ENCODE assay signal across 1 cellular context in the genomic region with DNA sequence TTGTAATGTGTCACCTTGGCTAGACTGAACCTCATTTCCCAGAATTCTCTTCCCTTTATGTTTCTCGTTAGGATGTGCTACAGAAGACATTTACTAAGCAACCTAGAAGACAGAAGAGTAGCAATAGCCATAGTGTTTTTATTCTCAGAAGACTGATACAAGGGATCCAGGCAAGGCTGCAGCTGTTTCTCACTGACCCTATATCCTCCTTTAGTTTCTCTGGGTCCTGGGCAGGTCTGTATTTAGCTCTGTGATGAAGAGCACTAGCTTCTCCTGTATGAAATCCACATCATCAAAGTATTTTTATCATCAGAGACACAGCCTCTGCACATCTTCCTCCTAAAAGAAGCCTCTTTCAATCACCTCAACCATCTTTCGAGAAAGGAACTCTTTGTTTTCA.
TF ChIP-seq lines count a peak whose summit lies in the region.

No MANE protein-coding gene starts in this region.

TF ChIP-seq in HepG2, 621 proteins besides CTCF, POLR2A, EP300 and RAD21:
- TF ChIP-seq ELF4 (CRISPR knock-in tag; IDR thresholded peaks at IDR 0.05; ENCODE audit: borderline replicate concordance) = no peak
- TF ChIP-seq, protein P1, sequence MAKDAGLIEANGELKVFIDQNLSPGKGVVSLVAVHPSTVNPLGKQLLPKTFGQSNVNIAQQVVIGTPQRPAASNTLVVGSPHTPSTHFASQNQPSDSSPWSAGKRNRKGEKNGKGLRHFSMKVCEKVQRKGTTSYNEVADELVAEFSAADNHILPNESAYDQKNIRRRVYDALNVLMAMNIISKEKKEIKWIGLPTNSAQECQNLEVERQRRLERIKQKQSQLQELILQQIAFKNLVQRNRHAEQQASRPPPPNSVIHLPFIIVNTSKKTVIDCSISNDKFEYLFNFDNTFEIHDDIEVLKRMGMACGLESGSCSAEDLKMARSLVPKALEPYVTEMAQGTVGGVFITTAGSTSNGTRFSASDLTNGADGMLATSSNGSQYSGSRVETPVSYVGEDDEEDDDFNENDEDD (CRISPR knock-in tag; IDR thresholded peaks at IDR 0.05; ENCODE audit: borderline replicate concordance) = no peak
- TF ChIP-seq ZNF121 (CRISPR knock-in tag; IDR thresholded peaks at IDR 0.05) = no peak
- TF ChIP-seq, protein P2, sequence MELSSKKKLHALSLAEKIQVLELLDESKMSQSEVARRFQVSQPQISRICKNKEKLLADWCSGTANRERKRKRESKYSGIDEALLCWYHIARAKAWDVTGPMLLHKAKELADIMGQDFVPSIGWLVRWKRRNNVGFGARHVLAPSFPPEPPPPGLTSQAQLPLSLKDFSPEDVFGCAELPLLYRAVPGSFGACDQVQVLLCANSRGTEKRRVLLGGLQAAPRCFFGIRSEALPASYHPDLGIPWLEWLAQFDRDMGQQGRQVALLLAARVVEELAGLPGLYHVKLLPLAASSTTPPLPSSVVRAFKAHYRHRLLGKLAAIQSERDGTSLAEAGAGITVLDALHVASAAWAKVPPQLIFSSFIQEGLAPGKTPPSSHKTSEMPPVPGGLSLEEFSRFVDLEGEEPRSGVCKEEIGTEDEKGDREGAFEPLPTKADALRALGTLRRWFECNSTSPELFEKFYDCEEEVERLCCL (CRISPR knock-in tag; IDR thresholded peaks at IDR 0.05; ENCODE audit: borderline replicate concordance) = no peak
- TF ChIP-seq PAWR (CRISPR knock-in tag; IDR thresholded peaks at IDR 0.05; ENCODE audit: borderline replicate concordance) = no peak
- TF ChIP-seq ZNF83 (CRISPR knock-in tag; IDR thresholded peaks at IDR 0.05; ENCODE audit: borderline replicate concordance) = no peak
- TF ChIP-seq SMAD9 (CRISPR knock-in tag; IDR thresholded peaks at IDR 0.05) = no peak
- TF ChIP-seq, protein P3, sequence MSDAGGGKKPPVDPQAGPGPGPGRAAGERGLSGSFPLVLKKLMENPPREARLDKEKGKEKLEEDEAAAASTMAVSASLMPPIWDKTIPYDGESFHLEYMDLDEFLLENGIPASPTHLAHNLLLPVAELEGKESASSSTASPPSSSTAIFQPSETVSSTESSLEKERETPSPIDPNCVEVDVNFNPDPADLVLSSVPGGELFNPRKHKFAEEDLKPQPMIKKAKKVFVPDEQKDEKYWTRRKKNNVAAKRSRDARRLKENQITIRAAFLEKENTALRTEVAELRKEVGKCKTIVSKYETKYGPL (CRISPR knock-in tag; IDR thresholded peaks at IDR 0.05) = no peak
- TF ChIP-seq KLF15 (CRISPR knock-in tag; IDR thresholded peaks at IDR 0.05; ENCODE audit: borderline replicate concordance) = no peak
- no peak for TF ChIP-seq ZNF292 (CRISPR knock-in tag; IDR thresholded peaks at IDR 0.05; ENCODE audit: borderline replicate concordance, low read depth)
- TF ChIP-seq SRF (IDR thresholded peaks at IDR 0.05; ENCODE audit: low read depth, low read length) = no peak
- no peak for TF ChIP-seq NFIC (IDR thresholded peaks at IDR 0.05; ENCODE audit: low read length)
- TF ChIP-seq FLYWCH1 (CRISPR knock-in tag; IDR thresholded peaks at IDR 0.05) = no peak
- TF ChIP-seq RELA (CRISPR knock-in tag; IDR thresholded peaks at IDR 0.05) = no peak
- TF ChIP-seq, protein P4, sequence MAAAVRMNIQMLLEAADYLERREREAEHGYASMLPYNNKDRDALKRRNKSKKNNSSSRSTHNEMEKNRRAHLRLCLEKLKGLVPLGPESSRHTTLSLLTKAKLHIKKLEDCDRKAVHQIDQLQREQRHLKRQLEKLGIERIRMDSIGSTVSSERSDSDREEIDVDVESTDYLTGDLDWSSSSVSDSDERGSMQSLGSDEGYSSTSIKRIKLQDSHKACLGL (CRISPR knock-in tag; IDR thresholded peaks at IDR 0.05) = no peak
- TF ChIP-seq NCOA5 (CRISPR knock-in tag; IDR thresholded peaks at IDR 0.05) = no peak
